In the genomic region with DNA sequence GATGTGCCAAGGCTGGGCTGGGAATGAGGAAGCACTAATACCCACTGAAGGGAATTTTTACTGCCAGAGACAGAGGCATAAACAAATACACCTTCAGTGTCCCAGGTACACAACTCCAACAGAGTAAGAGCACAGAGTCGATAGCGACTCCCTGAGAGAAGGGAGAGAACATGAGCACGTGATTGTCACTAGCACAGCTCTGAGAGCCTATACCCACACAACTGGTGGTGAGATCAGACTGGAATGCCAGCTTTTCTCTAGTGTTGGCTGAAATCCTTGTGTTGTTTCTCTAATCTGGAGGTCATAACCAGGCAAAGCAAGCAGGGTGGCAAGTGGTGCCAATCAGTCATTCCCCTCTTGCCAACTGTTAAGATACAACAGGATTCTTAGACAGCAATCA, we compare ENCODE assay signal across 19 cellular contexts.
"Had no signal": no experiment of that assay in that cellular context is flagged by ENCODE, and none has a peak within 500 bp of the region (broad histone marks: within the 10 kb centered on the region; RNA-seq: fewer than 3 reads in every experiment).

No MANE protein-coding gene starts in this region.

- DNase-seq: effector memory CD8-positive, alpha-beta T cell; erythroblast; esophagus squamous epithelium; foreskin melanocyte; glutamatergic neuron; heart right ventricle; hippocampal formation; left cardiac atrium; left ventricle myocardium superior; natural killer cell; right lobe of liver; small intestine; stimulated activated CD4-positive, alpha-beta T cell treated with anti-CD3 and anti-CD28 coated beads, Interleukin-15, amount 100 ng/mL, for 24 hours; stimulated activated CD4-positive, alpha-beta T cell treated with anti-CD3 and anti-CD28 coated beads, Interleukin-2, amount 100 ng/mL, for 48 hours; stimulated activated naive B cell treated with anti-CD40 and anti-IgM and Interleukin-4, amounts not matched to agents 10 μg/mL and 1 μg/mL and 100 μg/mL, for 72 hours; transverse colon had no signal

- H3K27ac Mint-ChIP-seq: effector memory CD8-positive, alpha-beta T cell; memory B cell; natural killer cell; progenitor cell of endocrine pancreas; stimulated activated naive B cell treated with anti-CD40 and anti-IgM and Interleukin-4, amounts not matched to agents 10 μg/mL and 1 μg/mL and 100 μg/mL, for 72 hours; stimulated activated naive CD8-positive, alpha-beta T cell treated with anti-CD3 and anti-CD28 coated beads, Interleukin-15, Interleukin-2, amounts not matched to agents 100 ng/mL and 50 ng/mL, for 24 hours had no signal

- H3K4me1 Mint-ChIP-seq: memory B cell; natural killer cell; stimulated activated naive B cell treated with anti-CD40 and anti-IgM and Interleukin-4, amounts not matched to agents 10 μg/mL and 1 μg/mL and 100 μg/mL, for 72 hours had no signal

- H3K27me3 Mint-ChIP-seq: effector memory CD8-positive, alpha-beta T cell; memory B cell; progenitor cell of endocrine pancreas; stimulated activated naive B cell treated with anti-CD40 and anti-IgM and Interleukin-4, amounts not matched to agents 10 μg/mL and 1 μg/mL and 100 μg/mL, for 72 hours; stimulated activated naive CD8-positive, alpha-beta T cell treated with anti-CD3 and anti-CD28 coated beads, Interleukin-15, Interleukin-2, amounts not matched to agents 100 ng/mL and 50 ng/mL, for 24 hours had no signal

- H3K4me3 Mint-ChIP-seq: effector memory CD8-positive, alpha-beta T cell; memory B cell; natural killer cell; stimulated activated naive B cell treated with anti-CD40 and anti-IgM and Interleukin-4, amounts not matched to agents 10 μg/mL and 1 μg/mL and 100 μg/mL, for 72 hours; stimulated activated naive CD8-positive, alpha-beta T cell treated with anti-CD3 and anti-CD28 coated beads, Interleukin-15, Interleukin-2, amounts not matched to agents 100 ng/mL and 50 ng/mL, for 24 hours had no signal

- H3K36me3 Mint-ChIP-seq: memory B cell; stimulated activated naive B cell treated with anti-CD40 and anti-IgM and Interleukin-4, amounts not matched to agents 10 μg/mL and 1 μg/mL and 100 μg/mL, for 72 hours had no signal

- ATAC-seq: effector memory CD8-positive, alpha-beta T cell; heart right ventricle; left cardiac atrium; left ventricle myocardium superior; natural killer cell; right lobe of liver; stimulated activated naive B cell treated with anti-CD40 and anti-IgM and Interleukin-4, amounts not matched to agents 10 μg/mL and 1 μg/mL and 100 μg/mL, for 72 hours had no signal
